Comparison of ENCODE assay signal across 19 cellular contexts in genomic region chr5:149641600-149641999, GRCh38.
DNase-seq lines count a peak whose midpoint lies in the region; ATAC-seq, FAIRE-seq and TF ChIP-seq lines count a peak whose summit lies in the region.
"Had no signal": no experiment of that assay in that cellular context is flagged by ENCODE, and none has a peak within 500 bp of the region (broad histone marks: within the 10 kb centered on the region; RNA-seq: fewer than 3 reads in every experiment).

No MANE protein-coding gene starts in this region.

- no peaks in the 10 kb centered on the region for H3K36me3 Mint-ChIP-seq in MCF 10A (ENCODE audit: insufficient read depth, unreplicated experiment)
- H3K36me3 Mint-ChIP-seq: CD4-positive, alpha-beta memory T cell; IgD-negative memory B cell had no signal

- H3K9ac ChIP-seq in kidney (ENCODE audit: low read length in 2 of 2), result no peak overlapping the region

- H3K4me1 ChIP-seq in left ventricle myocardium inferior (peaks cover 30% of the 10 kb centered on the region), kidney (ENCODE audit: control insufficient read depth in 1 of 2, insufficient read depth in 1 of 2, low read depth in 1 of 2, low read length in 2 of 2) (peaks cover 3 to 14% of the 10 kb centered on the region in 2 donors), gastrocnemius medialis (peaks cover 16 to 21% of the 10 kb centered on the region in 2 donors)
- H3K4me1 ChIP-seq: BE2C had no signal

- TF ChIP-seq CTCF in left ventricle myocardium inferior (IDR thresholded peaks at IDR 0.05; ENCODE audit: borderline replicate concordance) (no peak), kidney (IDR thresholded peaks at IDR 0.05; ENCODE audit: borderline replicate concordance, extremely low read depth, insufficient read depth) (no peak), gastrocnemius medialis (IDR thresholded peaks at IDR 0.05 in 4 of 5, conservative IDR thresholded peaks at IDR 0.05 in 1 of 5) (no peak), MCF 10A (IDR thresholded peaks at IDR 0.05; ENCODE audit: unreplicated experiment) (no peak)

- DNase-seq in left ventricle myocardium inferior (no peak), Right ventricle myocardium superior (no peak), kidney (no peak), gastrocnemius medialis (no peak), nucleus accumbens (lab: John Stamatoyannopoulos, UW) (no peak), MCF 10A (ENCODE audit: unreplicated experiment) (no peak), left ventricle myocardium superior (no peak), SHP77 (lab: John Stamatoyannopoulos, UW) (no peak)
- DNase-seq: 8988T; BE2C; CD4-positive, alpha-beta memory T cell; H9; NCI-H187; NCI-H526 treated with DMSO at 0.1 percent for 48 hours; NK-92 treated with Interleukin-12 subunit alpha and Interleukin-12 subunit beta, amount 100 ng/mL, for 24 hours; RPMI8226 had no signal

- H3K27ac Mint-ChIP-seq in MCF 10A (ENCODE audit: low read depth, unreplicated experiment), result no peak overlapping the region
- H3K27ac Mint-ChIP-seq: CD4-positive, alpha-beta memory T cell; H9; IgD-negative memory B cell had no signal

- ATAC-seq in Right ventricle myocardium superior (ENCODE audit: poor library complexity) (no peak), gastrocnemius medialis (no peak), left ventricle myocardium superior (no peak)

- H3K27me3 ChIP-seq in left ventricle myocardium inferior (ENCODE audit: low read depth) (no peaks in the 10 kb centered on the region), gastrocnemius medialis (no peaks in the 10 kb centered on the region)
- H3K27me3 ChIP-seq: BE2C, SJCRH30 had no signal

- H3K9me3 Mint-ChIP-seq in MCF 10A (ENCODE audit: unreplicated experiment), result no peaks in the 10 kb centered on the region
- H3K9me3 Mint-ChIP-seq: H9, IgD-negative memory B cell had no signal

- H3K9me3 ChIP-seq in left ventricle myocardium inferior (replicated peaks) (no peaks in the 10 kb centered on the region), kidney (ENCODE audit: control insufficient read depth in 1 of 2, low read length in 2 of 2) (no peaks in the 10 kb centered on the region), gastrocnemius medialis (no peaks in the 10 kb centered on the region)
- H3K9me3 ChIP-seq: BE2C, SJCRH30 had no signal

- no peak for FAIRE-seq in kidney (lab: Jason Lieb, UNC)
- FAIRE-seq: GM19239 had no signal

- H3K36me3 ChIP-seq in left ventricle myocardium inferior (no peaks in the 10 kb centered on the region), kidney (ENCODE audit: control insufficient read depth in 1 of 2, insufficient read depth in 2 of 2, low read length in 2 of 2) (no peaks in the 10 kb centered on the region), gastrocnemius medialis (no peaks in the 10 kb centered on the region)
- H3K36me3 ChIP-seq: BE2C, SJCRH30 had no signal

- intact Hi-C loops in left ventricle myocardium inferior (cut with micrococcal nuclease), result no loop called here
- intact Hi-C loops in Right ventricle myocardium superior (cut with DNase I), result no loop called here
- intact Hi-C loops in kidney (cut with DNase I), result no loop called here
- intact Hi-C loops in gastrocnemius medialis (cut with DNase I; ENCODE audit: low total_unique reads), result no loop called here
- intact Hi-C loops in MCF 10A (cut with micrococcal nuclease), result no loop called here
- intact Hi-C loops in left ventricle myocardium superior (cut with micrococcal nuclease), result no loop called here

- no peak for TF ChIP-seq POLR2A in gastrocnemius medialis (IDR thresholded peaks at IDR 0.05)

- H3K4me3 Mint-ChIP-seq in MCF 10A (ENCODE audit: unreplicated experiment), result no peak overlapping the region
- H3K4me3 Mint-ChIP-seq: CD4-positive, alpha-beta memory T cell; H9; IgD-negative memory B cell had no signal

- BruUV-seq in MCF 10A (replicated peaks; lab: Mats Ljungman, UMichigan), result no TSS peak

- CTCF ChIA-PET in MCF 10A (lab: Yijun Ruan, JAX), result interaction anchor here (0.6 to 10.0 kb wide), 7 partner anchors 15 to 1002 kb away, joined by 3 to 300 read pairs (median 4); no protein-coding TSS in a partner anchor

- no peaks in the 10 kb centered on the region for H3K27me3 Mint-ChIP-seq in MCF 10A (ENCODE audit: insufficient read depth, unreplicated experiment)
- H3K27me3 Mint-ChIP-seq: IgD-negative memory B cell had no signal

- POLR2A ChIA-PET in MCF 10A (lab: Yijun Ruan, JAX), result interaction anchor here (0.6 to 1.7 kb wide), 4 partner anchors 11 to 173 kb away, joined by 3 to 5 read pairs (median 3); no protein-coding TSS in a partner anchor

- H3K27ac ChIP-seq in left ventricle myocardium inferior (replicated peaks) (peak overlapping the region; percentile 79), kidney (ENCODE audit: low read depth in 2 of 2, low read length in 2 of 2) (no peak overlapping the region), gastrocnemius medialis (peak overlapping the region; percentile 64 to 84 (median 80))
- H3K27ac ChIP-seq: SJCRH30 had no signal

- H3K4me1 Mint-ChIP-seq in MCF 10A (ENCODE audit: insufficient read depth, unreplicated experiment), result peaks cover 10% of the 10 kb centered on the region

- in situ Hi-C loops in gastrocnemius medialis (cut with MboI; ENCODE audit: low sequenced_read_pairs in 4 of 4), result no loop called here

- H3K4me3 ChIP-seq in left ventricle myocardium inferior, result peak overlapping the region; percentile 27
- peak overlapping the region; percentile 16 to 55 for H3K4me3 ChIP-seq in kidney (ENCODE audit: low read length in 2 of 2)
- peak overlapping the region in 3 of 4 donors; percentile 44 to 49 (median 48) for H3K4me3 ChIP-seq in gastrocnemius medialis

Comparison
In these comparisons a context has a peak if more than half of its experiments do, and no peak if none do; other contexts are left out.
1. H3K27ac ChIP-seq: peak in left ventricle myocardium inferior (single experiment) and gastrocnemius medialis (4 of 4); none in kidney (0 of 2).
2. Peak in every context shown above with its lines, with median percentiles within 50 percentile points of each other: H3K4me3 ChIP-seq.